ENCODE assay signal across 22 cellular contexts in genomic region chr12:5114436-5114835, GRCh38.
A peak's percentile ranks its signal among the peaks of the same experiment; 100 is the strongest.
DNase-seq lines count a peak whose midpoint lies in the region; ATAC-seq and TF ChIP-seq lines count a peak whose summit lies in the region.
"Had no signal": no experiment of that assay in that cellular context is flagged by ENCODE, and none has a peak within 500 bp of the region (broad histone marks: within the 10 kb centered on the region; RNA-seq: fewer than 3 reads in every experiment).

No MANE protein-coding gene starts in this region.

- no peak overlapping the region for H3K27ac ChIP-seq in left lung
- H3K27ac ChIP-seq: SJCRH30 had no signal

- H3K9me3 ChIP-seq in left lung, result no peaks in the 10 kb centered on the region
- H3K9me3 ChIP-seq: Peyer's patch, SJCRH30 had no signal

- intact Hi-C loops in left lung (cut with DNase I), result no loop called here

- DNase-seq in H4 (ENCODE audit: low spot score), result peak; percentile 41
- peak; percentile 49 for DNase-seq in amniotic epithelial cell (ENCODE audit: low read depth)
- DNase-seq in left lung, result no peak
- no peak for DNase-seq in type B pancreatic cell (ENCODE audit: extremely low spot score, unreplicated experiment)
- DNase-seq in SKM-1 (lab: John Stamatoyannopoulos, UW; ENCODE audit: unreplicated experiment), result no peak
- DNase-seq in HT-29 (ENCODE audit: low spot score), result no peak
- DNase-seq in nephron progenitor cell, result no peak
- DNase-seq: CD4-positive, alpha-beta T cell; COR-L47; DMS 273 treated with DMSO at 0.1 percent for 48 hours; H9; HFFc6; KBM-7; NCI-H1092; NCI-H1436; NCI-H187 treated with DMSO at 0.1 percent for 48 hours; NCI-H2107; NCI-H446 treated with DMSO at 0.1 percent for 48 hours; NCI-H526 treated with DMSO at 0.1 percent for 48 hours; Peyer's patch; SJCRH30 had no signal

- H3K4me1 Mint-ChIP-seq in type B pancreatic cell (ENCODE audit: unreplicated experiment) (no peaks in the 10 kb centered on the region), nephron progenitor cell (peaks cover 29% of the 10 kb centered on the region)

- H3K27me3 ChIP-seq in left lung, result no peaks in the 10 kb centered on the region
- H3K27me3 ChIP-seq: Peyer's patch, SJCRH30 had no signal

- H3K4me1 ChIP-seq in left lung, result no peaks in the 10 kb centered on the region
- H3K4me1 ChIP-seq: Peyer's patch, SJCRH30 had no signal

- no peak for TF ChIP-seq CTCF in left lung (IDR thresholded peaks at IDR 0.05)
- no peak for TF ChIP-seq CTCF in type B pancreatic cell (conservative IDR thresholded peaks at IDR 0.05)
- TF ChIP-seq CTCF in nephron progenitor cell (IDR thresholded peaks at IDR 0.05), result no peak

- H3K27ac Mint-ChIP-seq in type B pancreatic cell (peak overlapping the region; percentile 21), nephron progenitor cell (no peak overlapping the region)
- H3K27ac Mint-ChIP-seq: CD4-positive, alpha-beta T cell; HFFc6 had no signal

- peaks cover 37% of the 10 kb centered on the region for H3K27me3 Mint-ChIP-seq in type B pancreatic cell
- H3K27me3 Mint-ChIP-seq in nephron progenitor cell (ENCODE audit: low read depth, poor library complexity), result peaks cover 7% of the 10 kb centered on the region

- no peak overlapping the region for H3K4me3 ChIP-seq in left lung
- H3K4me3 ChIP-seq: Peyer's patch, SJCRH30 had no signal

- ATAC-seq in left lung, result peak; percentile 86
- ATAC-seq: HepG2 had no signal

- H3K9me3 Mint-ChIP-seq in type B pancreatic cell (no peaks in the 10 kb centered on the region), nephron progenitor cell (no peaks in the 10 kb centered on the region)
- H3K9me3 Mint-ChIP-seq: CD4-positive, alpha-beta T cell; HFFc6 had no signal

- H3K4me3 Mint-ChIP-seq in type B pancreatic cell (no peak overlapping the region), nephron progenitor cell (no peak overlapping the region)
- H3K4me3 Mint-ChIP-seq: CD4-positive, alpha-beta T cell; H9; HFFc6 had no signal

- H3K36me3 ChIP-seq in left lung, result no peaks in the 10 kb centered on the region
- H3K36me3 ChIP-seq: Peyer's patch, SJCRH30 had no signal

- H3K36me3 Mint-ChIP-seq in type B pancreatic cell (no peaks in the 10 kb centered on the region), nephron progenitor cell (ENCODE audit: low read depth) (no peaks in the 10 kb centered on the region)

Comparison
In these comparisons a context has a peak if more than half of its experiments do, and no peak if none do; other contexts are left out.
1. DNase-seq: peak in H4 (single experiment) and amniotic epithelial cell (single experiment); none in left lung (0 of 2), type B pancreatic cell (single experiment), SKM-1 (single experiment), HT-29 (single experiment) and nephron progenitor cell (single experiment).